Comparison of ENCODE assay signal across 8 cellular contexts in genomic region chr15:68843425-68844311, GRCh38. TPM values are rescaled to one million over a fixed set of nuclear protein-coding genes. Genes with fewer than 3 reads are reported as not detected.
DNase-seq lines count a peak whose midpoint lies in the region; ATAC-seq and TF ChIP-seq lines count a peak whose summit lies in the region.

No MANE protein-coding gene starts in this region.

- no peaks in the 10 kb centered on the region for H3K9me3 ChIP-seq in iPS-20b (ENCODE audit: insufficient read depth, low read depth, low read length)

- H3K27me3 Mint-ChIP-seq in Calu3 (ENCODE audit: unreplicated experiment), result peaks cover 78% of the 10 kb centered on the region
- peaks cover 73% of the 10 kb centered on the region for H3K27me3 Mint-ChIP-seq in activated naive CD8-positive, alpha-beta T cell treated with anti-CD3 and anti-CD28 coated beads for 36 hours

- peaks cover 33% of the 10 kb centered on the region for H3K27me3 ChIP-seq in iPS-20b (ENCODE audit: insufficient read depth, low read length)

- H3K4me1 Mint-ChIP-seq in Calu3 (ENCODE audit: low read depth, unreplicated experiment), result peaks cover 6% of the 10 kb centered on the region
- peaks cover 12% of the 10 kb centered on the region for H3K4me1 Mint-ChIP-seq in activated naive CD8-positive, alpha-beta T cell treated with anti-CD3 and anti-CD28 coated beads for 36 hours

- intact Hi-C loops in Calu3 (cut with micrococcal nuclease; ENCODE audit: unreplicated experiment), result no loop called here

- H3K36me3 Mint-ChIP-seq in Calu3 (ENCODE audit: insufficient read depth, unreplicated experiment), result no peaks in the 10 kb centered on the region
- no peaks in the 10 kb centered on the region for H3K36me3 Mint-ChIP-seq in activated naive CD8-positive, alpha-beta T cell treated with anti-CD3 and anti-CD28 coated beads for 36 hours

- H3K9me3 Mint-ChIP-seq in Calu3 (ENCODE audit: low read depth, unreplicated experiment), result no peaks in the 10 kb centered on the region
- H3K9me3 Mint-ChIP-seq in activated naive CD8-positive, alpha-beta T cell treated with anti-CD3 and anti-CD28 coated beads for 36 hours, result no peaks in the 10 kb centered on the region

- no peak overlapping the region for H3K27ac ChIP-seq in iPS-20b (ENCODE audit: low read length)

- peaks cover 4% of the 10 kb centered on the region; the same call in 1 of the 2 replicates for H3K4me1 ChIP-seq in iPS-20b (ENCODE audit: insufficient read depth, low read length)

- no peak for ATAC-seq in HG03196 (IDR thresholded peaks at IDR 0.05; ENCODE audit: unreplicated experiment)

- no peak for TF ChIP-seq CTCF in Calu3 (IDR thresholded peaks at IDR 0.05; ENCODE audit: unreplicated experiment)

- BruUV-seq in Calu3 (replicated peaks; lab: Mats Ljungman, UMichigan), result no TSS peak

- H3K4me3 Mint-ChIP-seq in Calu3 (ENCODE audit: low read depth, unreplicated experiment), result peak overlapping the region; percentile 67
- H3K4me3 Mint-ChIP-seq in activated naive CD8-positive, alpha-beta T cell treated with anti-CD3 and anti-CD28 coated beads for 36 hours, result peak overlapping the region; percentile 62

- H3K4me3 ChIP-seq in iPS-20b (ENCODE audit: low read length), result peak overlapping the region; percentile 79

- no peaks in the 10 kb centered on the region for H3K36me3 ChIP-seq in iPS-20b (ENCODE audit: insufficient read depth, low read depth, low read length)

- H3K9ac ChIP-seq in iPS-20b (ENCODE audit: low read depth, low read length), result no peak overlapping the region; the same call in 1 of the 2 replicates

- no peak overlapping the region for H3K27ac Mint-ChIP-seq in Calu3 (ENCODE audit: unreplicated experiment)
- H3K27ac Mint-ChIP-seq in activated naive CD8-positive, alpha-beta T cell treated with anti-CD3 and anti-CD28 coated beads for 36 hours, result no peak overlapping the region

- CTCF ChIA-PET in Calu3 (lab: Charles Lee), result no interaction called here

- DNase-seq in Calu3 (no peak), NCI-H2171 treated with DMSO at 0.1 percent for 48 hours (lab: John Stamatoyannopoulos, UW) (peak; percentile 75), SW480 (ENCODE audit: low spot score) (no peak), COLO829 (ENCODE audit: low spot score) (no peak)
- peak; percentile 35 for DNase-seq in activated naive CD8-positive, alpha-beta T cell treated with anti-CD3 and anti-CD28 coated beads for 36 hours
- DNase-seq in stimulated activated CD8-positive, alpha-beta memory T cell treated with anti-CD3 and anti-CD28 coated beads, Interleukin-2, amount 100 ng/mL, for 48 hours (ENCODE audit: low read depth in 2 of 2), result peak; percentile 13 to 16

RNA-seq across cellular contexts. Expression of gene ANP32A, which starts 23.0 kb away (rescaled TPM):
- 250 and 267 TPM in 2 replicates for total RNA-seq in Calu3 (2022)
- 100 to 1,000 TPM; 277 to 295 TPM for total RNA-seq in activated naive CD8-positive, alpha-beta T cell treated with anti-CD3 and anti-CD28 coated beads for 36 hours

Comparison
In these comparisons a context has a peak if more than half of its experiments do, and no peak if none do; other contexts are left out.
1. DNase-seq: peak in NCI-H2171 treated with DMSO at 0.1 percent for 48 hours (single experiment), activated naive CD8-positive, alpha-beta T cell treated with anti-CD3 and anti-CD28 coated beads for 36 hours (single experiment) and stimulated activated CD8-positive, alpha-beta memory T cell treated with anti-CD3 and anti-CD28 coated beads, Interleukin-2, amount 100 ng/mL, for 48 hours (2 of 2); none in Calu3 (single experiment), SW480 (single experiment) and COLO829 (single experiment).